In genomic region chr6:150866147-150867073, GRCh38 we compare ENCODE assay signal across 2 cellular contexts.
TF ChIP-seq lines count a peak whose summit lies in the region.

No MANE protein-coding gene starts in this region.

TF ChIP-seq in GM23338, 12 proteins besides CTCF, POLR2A, EP300 and RAD21 (continued from another document):
- TF ChIP-seq ETS1 (IDR thresholded peaks at IDR 0.05) (peak; percentile 35), POLR2AphosphoS5 (IDR thresholded peaks at IDR 0.05; ENCODE audit: low read depth) (peak; percentile 81; the same call in 1 of the 2 replicates), EZH2 (IDR thresholded peaks at IDR 0.05; ENCODE audit: low read depth, unreplicated experiment) (no peak), ZNF462 (CRISPR knock-in tag; IDR thresholded peaks at IDR 0.05) (no peak), ZNF331 (CRISPR knock-in tag; IDR thresholded peaks at IDR 0.05; ENCODE audit: low read depth) (no peak)

TF ChIP-seq in SK-N-SH treated with all-trans-retinoic acid at 6 μM for 48 hours, 23 proteins besides CTCF, POLR2A, EP300 and RAD21 (continued from another document):
- no peak for TF ChIP-seq CSRNP3 (CRISPR knock-in tag; IDR thresholded peaks at IDR 0.05)
TF ChIP-seq in SK-N-SH treated with all-trans-retinoic acid at 6 μM for 48 hours: peak in this region for 2.
